15 cellular contexts compared by ENCODE assay signal in the genomic region with DNA sequence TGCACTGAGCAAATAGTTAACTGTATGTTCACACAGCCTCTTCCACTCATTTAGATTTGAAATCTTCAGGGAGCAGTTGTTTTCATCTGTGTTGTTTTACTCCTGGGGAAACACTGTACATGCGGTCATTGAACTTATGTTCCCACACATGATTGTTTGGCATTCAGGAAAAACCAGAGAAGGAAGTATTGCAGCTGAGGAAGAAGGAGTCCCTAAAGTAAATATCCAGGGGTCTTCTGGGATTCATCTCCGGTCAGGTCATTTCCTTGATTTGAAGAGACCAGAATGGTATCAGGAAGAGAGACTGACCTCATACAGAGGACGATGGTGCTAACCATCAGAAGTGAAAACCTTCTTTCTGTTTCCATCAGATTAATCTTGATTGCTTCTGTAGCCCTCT. TPM values are rescaled to one million over a fixed set of nuclear protein-coding genes. Genes with fewer than 3 reads are reported as not detected.
A peak's percentile ranks its signal among the peaks of the same experiment; 100 is the strongest.
DNase-seq lines count a peak whose midpoint lies in the region; ATAC-seq and TF ChIP-seq lines count a peak whose summit lies in the region.
"Had no signal": no experiment of that assay in that cellular context is flagged by ENCODE, and none has a peak within 500 bp of the region (broad histone marks: within the 10 kb centered on the region; RNA-seq: fewer than 3 reads in every experiment).

No MANE protein-coding gene starts in this region.

- H3K9ac ChIP-seq in mesenchymal stem cell (ENCODE audit: low read length) (no peak overlapping the region), skeletal muscle tissue (ENCODE audit: low read depth in 1 of 3, low read length in 3 of 3) (no peak overlapping the region)

- no peak overlapping the region for H4K91ac ChIP-seq in mesenchymal stem cell (ENCODE audit: low read length)

- WGBS in heart left ventricle, 4 donors: 31 to 46% (median 40%) methylated on average over 3 of the region's 3 CpGs
- 36% methylated on average over 3 of the region's 3 CpGs for WGBS in mesenchymal stem cell

- H3K23ac ChIP-seq in mesenchymal stem cell (ENCODE audit: low read length in 2 of 2): no peak overlapping the region

- H3K27me3 ChIP-seq in heart left ventricle: no peaks in the 10 kb centered on the region
- no peaks in the 10 kb centered on the region for H3K27me3 ChIP-seq in mesenchymal stem cell (ENCODE audit: control insufficient read depth in 1 of 2, insufficient read depth in 1 of 2, low read length in 2 of 2)
- no peaks in the 10 kb centered on the region for H3K27me3 ChIP-seq in skeletal muscle tissue (ENCODE audit: control insufficient read depth in 3 of 3, insufficient read depth in 3 of 3, low read length in 3 of 3)

- no peak overlapping the region for H2AFZ ChIP-seq in mesenchymal stem cell (ENCODE audit: low read depth, low read length)

- no peak for DNase-seq in heart left ventricle
- no peak for DNase-seq in left cardiac atrium
- DNase-seq in fibroblast of villous mesenchyme (ENCODE audit: low read depth): peak; percentile 38
- peak; percentile 51 for DNase-seq in mesenchymal stem cell
- no peak for DNase-seq in stimulated activated CD4-positive, alpha-beta T cell treated with anti-CD3 and anti-CD28 coated beads, Interleukin-12 subunit alpha, Interleukin-12 subunit beta, amount 100 ng/mL, for 4 hours
- DNase-seq in RKO (ENCODE audit: low spot score): no peak
- DNase-seq: H9, MV-4-11, NCI-H1417 treated with DMSO at 0.1 percent for 48 hours, NCI-H2029, NCI-H2171 treated with DMSO at 0.1 percent for 48 hours, NCI-H82 had no signal

- intact Hi-C loops in heart left ventricle (cut with DNase I) (no loop called here), left cardiac atrium (cut with DNase I) (no loop called here)

- H3K79me1 ChIP-seq in mesenchymal stem cell (replicated peaks; ENCODE audit: low read length, poor library complexity, severe bottlenecking): peaks cover 12% of the 10 kb centered on the region

- no peak overlapping the region for H3K14ac ChIP-seq in mesenchymal stem cell (ENCODE audit: low read length in 2 of 2)

- peak overlapping the region in 9 of 12 donors; percentile 8 to 61 (median 51) for H3K27ac ChIP-seq in heart left ventricle
- H3K27ac ChIP-seq in mesenchymal stem cell (ENCODE audit: low read length, poor library complexity, severe bottlenecking): no peak overlapping the region
- peak overlapping the region; percentile 31 for H3K27ac ChIP-seq in skeletal muscle tissue (ENCODE audit: low read depth, low read length)

- H3K4me3 ChIP-seq in heart left ventricle (no peak overlapping the region), fibroblast of villous mesenchyme (ENCODE audit: low read depth, low read length) (no peak overlapping the region), mesenchymal stem cell (ENCODE audit: insufficient read depth in 1 of 2, low read depth in 1 of 2, low read length in 2 of 2) (no peak overlapping the region), skeletal muscle tissue (ENCODE audit: low read length in 3 of 3) (no peak overlapping the region)

- no peak overlapping the region for H2BK12ac ChIP-seq in mesenchymal stem cell (ENCODE audit: low read length in 2 of 2)

- no peak overlapping the region for H2BK15ac ChIP-seq in mesenchymal stem cell (ENCODE audit: low read depth, poor library complexity, severe bottlenecking)

- H3K36me3 ChIP-seq in heart left ventricle: peaks cover 0 to 20% (median 10%) of the 10 kb centered on the region in 9 donors
- H3K36me3 ChIP-seq in mesenchymal stem cell (ENCODE audit: control insufficient read depth in 1 of 2, insufficient read depth in 2 of 2, low read depth in 1 of 2, low read length in 2 of 2): peaks cover 13 to 14% of the 10 kb centered on the region in 2 experiments
- peaks cover 3 to 9% (median 4%) of the 10 kb centered on the region in 3 donors for H3K36me3 ChIP-seq in skeletal muscle tissue (ENCODE audit: control insufficient read depth in 3 of 3, insufficient read depth in 3 of 3, low read length in 3 of 3)

- H3K4me2 ChIP-seq in mesenchymal stem cell (ENCODE audit: low read length, poor library complexity, severe bottlenecking): no peak overlapping the region

- TF ChIP-seq CTCF in heart left ventricle (IDR thresholded peaks at IDR 0.05) (no peak), fibroblast of villous mesenchyme (IDR thresholded peaks at IDR 0.05; ENCODE audit: insufficient read depth, low read depth, low read length) (no peak)

- no peak overlapping the region for H3K4ac ChIP-seq in mesenchymal stem cell (ENCODE audit: low read depth in 1 of 2, low read length in 2 of 2)

- ATAC-seq in heart left ventricle (peak in 3 of 4 donors; percentile 41 to 83 (median 50)), left cardiac atrium (no peak), GM18502 (IDR thresholded peaks at IDR 0.05; ENCODE audit: poor library complexity, unreplicated experiment) (no peak)

- H3K4me1 ChIP-seq in heart left ventricle: peaks cover 0 to 11% (median 2%) of the 10 kb centered on the region in 12 donors
- peaks cover 16% of the 10 kb centered on the region for H3K4me1 ChIP-seq in mesenchymal stem cell (ENCODE audit: control insufficient read depth, insufficient read depth, low read depth, low read length)
- H3K4me1 ChIP-seq in skeletal muscle tissue (ENCODE audit: control insufficient read depth in 3 of 3, insufficient read depth in 3 of 3, low read length in 3 of 3): no peaks in the 10 kb centered on the region

- TF ChIP-seq POLR2A in heart left ventricle (IDR thresholded peaks at IDR 0.05): no peak

- H3K9me3 ChIP-seq in heart left ventricle (no peaks in the 10 kb centered on the region), mesenchymal stem cell (ENCODE audit: control insufficient read depth, low read length) (no peaks in the 10 kb centered on the region), skeletal muscle tissue (ENCODE audit: control insufficient read depth in 3 of 3, low read length in 3 of 3) (no peaks in the 10 kb centered on the region)

- H4K8ac ChIP-seq in mesenchymal stem cell (ENCODE audit: low read length): no peak overlapping the region

- H3K18ac ChIP-seq in mesenchymal stem cell (ENCODE audit: low read depth in 1 of 2, low read length in 2 of 2): no peak overlapping the region

- no peak overlapping the region for H2BK5ac ChIP-seq in mesenchymal stem cell (ENCODE audit: low read depth, low read length, poor library complexity, severe bottlenecking)

- no peak overlapping the region for H2AK5ac ChIP-seq in mesenchymal stem cell (ENCODE audit: low read length, severe bottlenecking)

- no peak overlapping the region for H2BK120ac ChIP-seq in mesenchymal stem cell (ENCODE audit: low read depth, low read length)

RNA-seq across cellular contexts. Expression of gene DCBLD1, which starts 52.5 kb away (rescaled TPM):
- total RNA-seq in heart left ventricle: 10 to 100 TPM in 1 of 9 donors, 1 to 10 TPM in 8; 3.1 to 11.4 (median 4.1) TPM
- polyA plus RNA-seq in heart left ventricle: 1 to 10 TPM; 2.9 to 3.5 TPM
- 1 to 10 TPM; 4.1 to 8.2 TPM for total RNA-seq in left cardiac atrium
- 39.0 and 69.1 TPM in 2 replicates for total RNA-seq in fibroblast of villous mesenchyme
- polyA plus RNA-seq in mesenchymal stem cell (2013, experiment 1 of 2): 58.0 TPM
- 59.6 TPM for polyA plus RNA-seq in mesenchymal stem cell (2013, experiment 2 of 2)
- total RNA-seq in skeletal muscle tissue: 12.0 TPM
- total RNA-seq: G401 had no signal

Comparison
In these comparisons a context has a peak if more than half of its experiments do, and no peak if none do; other contexts are left out.
1. ATAC-seq: peak in heart left ventricle (3 of 4); none in left cardiac atrium (0 of 2) and GM18502 (single experiment).
2. DNase-seq: peak in fibroblast of villous mesenchyme (single experiment) and mesenchymal stem cell (single experiment); none in heart left ventricle (0 of 5), left cardiac atrium (single experiment), stimulated activated CD4-positive, alpha-beta T cell treated with anti-CD3 and anti-CD28 coated beads, Interleukin-12 subunit alpha, Interleukin-12 subunit beta, amount 100 ng/mL, for 4 hours (single experiment) and RKO (single experiment).